Comparison of ENCODE assay signal across 21 cellular contexts in the genomic region with DNA sequence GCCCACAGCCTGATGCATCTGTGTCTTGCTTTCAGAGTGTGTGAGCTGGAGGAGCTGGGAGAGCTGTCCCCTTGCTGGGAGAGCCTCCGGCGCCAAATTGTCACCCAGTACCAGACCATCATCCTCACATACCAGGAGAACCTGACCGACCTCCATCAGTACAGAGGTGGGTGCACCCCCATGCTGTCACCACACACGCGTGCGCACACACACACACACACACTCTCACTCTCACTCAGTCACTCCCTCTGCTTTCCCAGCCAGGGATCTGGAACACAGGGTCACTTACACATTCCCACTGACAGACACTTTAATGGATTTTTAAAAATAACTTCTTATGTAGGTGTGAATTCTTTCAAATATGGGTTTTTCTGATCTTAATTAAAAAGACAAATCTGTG.
"Had no signal": no experiment of that assay in that cellular context is flagged by ENCODE, and none has a peak within 500 bp of the region (broad histone marks: within the 10 kb centered on the region; RNA-seq: fewer than 3 reads in every experiment).

No MANE protein-coding gene starts in this region.

- H3K9me3 ChIP-seq: esophagus squamous epithelium, mucosa of descending colon, ovary, thoracic aorta, upper lobe of left lung had no signal

- H3K4me2 ChIP-seq: smooth muscle cell had no signal

- DNase-seq: activated B cell treated with CpG ODN at 0.5 μM for 24 hours; activated CD4-positive, alpha-beta T cell treated with anti-CD3 and anti-CD28 coated beads, Interleukin-2, amount 50 U/mL, for 1 hour; activated naive CD4-positive, alpha-beta T cell treated with anti-CD3 and anti-CD28 coated beads for 36 hours; activated naive CD8-positive, alpha-beta T cell treated with anti-CD3 and anti-CD28 coated beads, Interleukin-2, amount 50 U/mL, for 24 hours; brain microvascular endothelial cell; central memory CD4-positive, alpha-beta T cell; effector CD4-positive, alpha-beta T cell; esophagus squamous epithelium; mesenchymal stem cell; mucosa of descending colon; naive B cell; ovary; stimulated activated CD4-positive, alpha-beta T cell treated with anti-CD3 and anti-CD28 coated beads, Interleukin-4, amount 100 ng/mL, for 24 hours; SW 1271; T-helper 9 cell; upper lobe of left lung had no signal

- H3K27ac Mint-ChIP-seq: activated B cell treated with CpG ODN at 0.5 μM for 24 hours; activated naive CD4-positive, alpha-beta T cell treated with anti-CD3 and anti-CD28 coated beads for 36 hours; activated naive CD8-positive, alpha-beta T cell treated with anti-CD3 and anti-CD28 coated beads, Interleukin-2, amount 50 U/mL, for 24 hours; stimulated activated memory B cell treated with anti-CD40 and anti-IgM and Interleukin-4, amounts not matched to agents 10 μg/mL and 1 μg/mL and 100 μg/mL, for 72 hours had no signal

- H3K36me3 ChIP-seq: ovary had no signal

- H3K27me3 ChIP-seq: brain microvascular endothelial cell, esophagus squamous epithelium, ovary, upper lobe of left lung had no signal

- H3K4me3 ChIP-seq: esophagus squamous epithelium, mucosa of descending colon, ovary, smooth muscle cell, thoracic aorta, upper lobe of left lung had no signal

- H3K27me3 Mint-ChIP-seq: activated B cell treated with CpG ODN at 0.5 μM for 24 hours; activated naive CD8-positive, alpha-beta T cell treated with anti-CD3 and anti-CD28 coated beads, Interleukin-2, amount 50 U/mL, for 24 hours; naive B cell; stimulated activated memory B cell treated with anti-CD40 and anti-IgM and Interleukin-4, amounts not matched to agents 10 μg/mL and 1 μg/mL and 100 μg/mL, for 72 hours had no signal

- H3K4me1 ChIP-seq: esophagus squamous epithelium, upper lobe of left lung had no signal

- H3K9me3 Mint-ChIP-seq: activated B cell treated with CpG ODN at 0.5 μM for 24 hours; activated naive CD4-positive, alpha-beta T cell treated with anti-CD3 and anti-CD28 coated beads for 36 hours; activated naive CD8-positive, alpha-beta T cell treated with anti-CD3 and anti-CD28 coated beads, Interleukin-2, amount 50 U/mL, for 24 hours; naive B cell; stimulated activated memory B cell treated with anti-CD40 and anti-IgM and Interleukin-4, amounts not matched to agents 10 μg/mL and 1 μg/mL and 100 μg/mL, for 72 hours had no signal

- ATAC-seq: activated naive CD8-positive, alpha-beta T cell treated with anti-CD3 and anti-CD28 coated beads, Interleukin-2, amount 50 U/mL, for 24 hours; mucosa of descending colon; sciatic nerve; stimulated activated memory B cell treated with anti-CD40 and anti-IgM and Interleukin-4, amounts not matched to agents 10 μg/mL and 1 μg/mL and 100 μg/mL, for 72 hours had no signal

- H3K27ac ChIP-seq: brain microvascular endothelial cell, esophagus squamous epithelium, ovary, thoracic aorta, upper lobe of left lung had no signal

- H3K4me3 Mint-ChIP-seq: activated B cell treated with CpG ODN at 0.5 μM for 24 hours; activated naive CD4-positive, alpha-beta T cell treated with anti-CD3 and anti-CD28 coated beads for 36 hours; activated naive CD8-positive, alpha-beta T cell treated with anti-CD3 and anti-CD28 coated beads, Interleukin-2, amount 50 U/mL, for 24 hours; naive B cell; stimulated activated memory B cell treated with anti-CD40 and anti-IgM and Interleukin-4, amounts not matched to agents 10 μg/mL and 1 μg/mL and 100 μg/mL, for 72 hours had no signal

- FAIRE-seq: endothelial cell of umbilical vein had no signal
